In genomic region chr15:78449220-78449999, GRCh38 we compare ENCODE assay signal across 1 cellular context.
TF ChIP-seq lines count a peak whose summit lies in the region.

No MANE protein-coding gene starts in this region.

TF ChIP-seq in HEK293, 187 proteins besides CTCF, POLR2A, EP300 and RAD21 (continued from another document and continues in another):
- peak; percentile 81 for TF ChIP-seq ZXDB (tag by site-specific recombination; IDR thresholded peaks at IDR 0.05)
- TF ChIP-seq, protein P1, sequence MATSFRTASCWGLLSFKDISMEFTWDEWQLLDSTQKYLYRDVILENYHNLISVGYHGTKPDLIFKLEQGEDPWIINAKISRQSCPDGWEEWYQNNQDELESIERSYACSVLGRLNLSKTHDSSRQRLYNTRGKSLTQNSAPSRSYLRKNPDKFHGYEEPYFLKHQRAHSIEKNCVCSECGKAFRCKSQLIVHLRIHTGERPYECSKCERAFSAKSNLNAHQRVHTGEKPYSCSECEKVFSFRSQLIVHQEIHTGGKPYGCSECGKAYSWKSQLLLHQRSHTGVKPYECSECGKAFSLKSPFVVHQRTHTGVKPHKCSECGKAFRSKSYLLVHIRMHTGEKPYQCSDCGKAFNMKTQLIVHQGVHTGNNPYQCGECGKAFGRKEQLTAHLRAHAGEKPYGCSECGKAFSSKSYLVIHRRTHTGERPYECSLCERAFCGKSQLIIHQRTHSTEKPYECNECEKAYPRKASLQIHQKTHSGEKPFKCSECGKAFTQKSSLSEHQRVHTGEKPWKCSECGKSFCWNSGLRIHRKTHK (tag by site-specific recombination; IDR thresholded peaks at IDR 0.05), result no peak
- TF ChIP-seq SP7 (tag by site-specific recombination; IDR thresholded peaks at IDR 0.05), result no peak; the same call in 1 of the 2 replicates
- TF ChIP-seq, protein P2, sequence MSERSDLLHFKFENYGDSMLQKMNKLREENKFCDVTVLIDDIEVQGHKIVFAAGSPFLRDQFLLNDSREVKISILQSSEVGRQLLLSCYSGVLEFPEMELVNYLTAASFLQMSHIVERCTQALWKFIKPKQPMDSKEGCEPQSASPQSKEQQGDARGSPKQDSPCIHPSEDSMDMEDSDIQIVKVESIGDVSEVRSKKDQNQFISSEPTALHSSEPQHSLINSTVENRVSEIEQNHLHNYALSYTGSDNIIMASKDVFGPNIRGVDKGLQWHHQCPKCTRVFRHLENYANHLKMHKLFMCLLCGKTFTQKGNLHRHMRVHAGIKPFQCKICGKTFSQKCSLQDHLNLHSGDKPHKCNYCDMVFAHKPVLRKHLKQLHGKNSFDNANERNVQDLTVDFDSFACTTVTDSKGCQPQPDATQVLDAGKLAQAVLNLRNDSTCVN (tag by site-specific recombination; optimal IDR thresholded peaks at IDR 0.05), result no peak
- no peak for TF ChIP-seq ZNF561 (tag by site-specific recombination; IDR thresholded peaks at IDR 0.05; ENCODE audit: borderline replicate concordance)
- no peak for TF ChIP-seq ZNF792 (tag by site-specific recombination; IDR thresholded peaks at IDR 0.05)
- TF ChIP-seq ZNF266 (tag by site-specific recombination; IDR thresholded peaks at IDR 0.05; ENCODE audit: low read depth), result no peak
- TF ChIP-seq ZNF549 (tag by site-specific recombination; IDR thresholded peaks at IDR 0.05), result no peak
- TF ChIP-seq ZNF677 (tag by site-specific recombination; IDR thresholded peaks at IDR 0.05), result no peak
- TF ChIP-seq YY1 (tag by site-specific recombination; IDR thresholded peaks at IDR 0.05), result no peak
- TF ChIP-seq ZNF148 (tag by site-specific recombination; IDR thresholded peaks at IDR 0.05; ENCODE audit: borderline replicate concordance), result no peak
- peak; percentile 67; the same call in 1 of the 2 replicates for TF ChIP-seq ZNF10 (tag by site-specific recombination; IDR thresholded peaks at IDR 0.05)
- TF ChIP-seq SCRT1 (tag by site-specific recombination; IDR thresholded peaks at IDR 0.05; ENCODE audit: borderline replicate concordance), result no peak; the same call in 1 of the 2 replicates
- no peak for TF ChIP-seq ZSCAN18 (tag by site-specific recombination; IDR thresholded peaks at IDR 0.05)
- no peak for TF ChIP-seq REST (tag by site-specific recombination; IDR thresholded peaks at IDR 0.05)
- TF ChIP-seq, protein P3, sequence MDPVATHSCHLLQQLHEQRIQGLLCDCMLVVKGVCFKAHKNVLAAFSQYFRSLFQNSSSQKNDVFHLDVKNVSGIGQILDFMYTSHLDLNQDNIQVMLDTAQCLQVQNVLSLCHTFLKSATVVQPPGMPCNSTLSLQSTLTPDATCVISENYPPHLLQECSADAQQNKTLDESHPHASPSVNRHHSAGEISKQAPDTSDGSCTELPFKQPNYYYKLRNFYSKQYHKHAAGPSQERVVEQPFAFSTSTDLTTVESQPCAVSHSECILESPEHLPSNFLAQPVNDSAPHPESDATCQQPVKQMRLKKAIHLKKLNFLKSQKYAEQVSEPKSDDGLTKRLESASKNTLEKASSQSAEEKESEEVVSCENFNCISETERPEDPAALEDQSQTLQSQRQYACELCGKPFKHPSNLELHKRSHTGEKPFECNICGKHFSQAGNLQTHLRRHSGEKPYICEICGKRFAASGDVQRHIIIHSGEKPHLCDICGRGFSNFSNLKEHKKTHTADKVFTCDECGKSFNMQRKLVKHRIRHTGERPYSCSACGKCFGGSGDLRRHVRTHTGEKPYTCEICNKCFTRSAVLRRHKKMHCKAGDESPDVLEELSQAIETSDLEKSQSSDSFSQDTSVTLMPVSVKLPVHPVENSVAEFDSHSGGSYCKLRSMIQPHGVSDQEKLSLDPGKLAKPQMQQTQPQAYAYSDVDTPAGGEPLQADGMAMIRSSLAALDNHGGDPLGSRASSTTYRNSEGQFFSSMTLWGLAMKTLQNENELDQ (tag by site-specific recombination; IDR thresholded peaks at IDR 0.05; ENCODE audit: low read depth), result no peak
- no peak for TF ChIP-seq ZNF239 (tag by site-specific recombination; IDR thresholded peaks at IDR 0.05)
- no peak for TF ChIP-seq ZEB2 (tag by site-specific recombination; IDR thresholded peaks at IDR 0.05)
- no peak for TF ChIP-seq ZNF785 (tag by site-specific recombination; IDR thresholded peaks at IDR 0.05)
- TF ChIP-seq MEIS1 (CRISPR knock-in tag; IDR thresholded peaks at IDR 0.05; ENCODE audit: borderline replicate concordance), result no peak
- no peak for TF ChIP-seq ZNF501 (tag by site-specific recombination; IDR thresholded peaks at IDR 0.05)
- no peak for TF ChIP-seq ZNF548 (tag by site-specific recombination; IDR thresholded peaks at IDR 0.05)
- no peak for TF ChIP-seq ZNF157 (tag by site-specific recombination; IDR thresholded peaks at IDR 0.05)
- TF ChIP-seq, protein P4, sequence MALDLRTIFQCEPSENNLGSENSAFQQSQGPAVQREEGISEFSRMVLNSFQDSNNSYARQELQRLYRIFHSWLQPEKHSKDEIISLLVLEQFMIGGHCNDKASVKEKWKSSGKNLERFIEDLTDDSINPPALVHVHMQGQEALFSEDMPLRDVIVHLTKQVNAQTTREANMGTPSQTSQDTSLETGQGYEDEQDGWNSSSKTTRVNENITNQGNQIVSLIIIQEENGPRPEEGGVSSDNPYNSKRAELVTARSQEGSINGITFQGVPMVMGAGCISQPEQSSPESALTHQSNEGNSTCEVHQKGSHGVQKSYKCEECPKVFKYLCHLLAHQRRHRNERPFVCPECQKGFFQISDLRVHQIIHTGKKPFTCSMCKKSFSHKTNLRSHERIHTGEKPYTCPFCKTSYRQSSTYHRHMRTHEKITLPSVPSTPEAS (tag by site-specific recombination; IDR thresholded peaks at IDR 0.05), result no peak
- TF ChIP-seq ZSCAN16 (tag by site-specific recombination; IDR thresholded peaks at IDR 0.05), result 0 out of 2 replicates have a peak, but pooled peaks have one; percentile 33
- TF ChIP-seq ZNF544 (tag by site-specific recombination; IDR thresholded peaks at IDR 0.05), result no peak
- 0 out of 2 replicates have a peak, but pooled peaks have one; percentile 70 for TF ChIP-seq GFI1B (tag by site-specific recombination; IDR thresholded peaks at IDR 0.05)
- no peak for TF ChIP-seq ZBTB20 (tag by site-specific recombination; IDR thresholded peaks at IDR 0.05)
- no peak for TF ChIP-seq MYNN (tag by site-specific recombination; IDR thresholded peaks at IDR 0.05; ENCODE audit: borderline replicate concordance)
- TF ChIP-seq ZNF658 (tag by site-specific recombination; IDR thresholded peaks at IDR 0.05), result no peak
- no peak for TF ChIP-seq ZNF175 (tag by site-specific recombination; IDR thresholded peaks at IDR 0.05)
- no peak for TF ChIP-seq SETDB1 (IDR thresholded peaks at IDR 0.05; ENCODE audit: insufficient read length, low read length)
- TF ChIP-seq, protein P5, sequence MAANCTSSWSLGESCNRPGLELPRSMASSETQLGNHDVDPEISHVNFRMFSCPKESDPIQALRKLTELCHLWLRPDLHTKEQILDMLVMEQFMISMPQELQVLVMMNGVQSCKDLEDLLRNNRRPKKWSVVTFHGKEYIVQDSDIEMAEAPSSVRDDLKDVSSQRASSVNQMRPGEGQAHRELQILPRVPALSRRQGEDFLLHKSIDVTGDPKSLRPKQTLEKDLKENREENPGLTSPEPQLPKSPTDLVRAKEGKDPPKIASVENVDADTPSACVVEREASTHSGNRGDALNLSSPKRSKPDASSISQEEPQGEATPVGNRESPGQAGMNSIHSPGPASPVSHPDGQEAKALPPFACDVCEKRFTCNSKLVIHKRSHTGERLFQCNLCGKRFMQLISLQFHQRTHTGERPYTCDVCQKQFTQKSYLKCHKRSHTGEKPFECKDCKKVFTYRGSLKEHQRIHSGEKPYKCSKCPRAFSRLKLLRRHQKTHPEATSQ (tag by site-specific recombination; IDR thresholded peaks at IDR 0.05), result no peak
- TF ChIP-seq, protein P6, sequence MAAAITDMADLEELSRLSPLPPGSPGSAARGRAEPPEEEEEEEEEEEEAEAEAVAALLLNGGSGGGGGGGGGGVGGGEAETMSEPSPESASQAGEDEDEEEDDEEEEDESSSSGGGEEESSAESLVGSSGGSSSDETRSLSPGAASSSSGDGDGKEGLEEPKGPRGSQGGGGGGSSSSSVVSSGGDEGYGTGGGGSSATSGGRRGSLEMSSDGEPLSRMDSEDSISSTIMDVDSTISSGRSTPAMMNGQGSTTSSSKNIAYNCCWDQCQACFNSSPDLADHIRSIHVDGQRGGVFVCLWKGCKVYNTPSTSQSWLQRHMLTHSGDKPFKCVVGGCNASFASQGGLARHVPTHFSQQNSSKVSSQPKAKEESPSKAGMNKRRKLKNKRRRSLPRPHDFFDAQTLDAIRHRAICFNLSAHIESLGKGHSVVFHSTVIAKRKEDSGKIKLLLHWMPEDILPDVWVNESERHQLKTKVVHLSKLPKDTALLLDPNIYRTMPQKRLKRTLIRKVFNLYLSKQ (tag by site-specific recombination; IDR thresholded peaks at IDR 0.05; ENCODE audit: borderline replicate concordance), result no peak
- TF ChIP-seq ZNF571 (tag by site-specific recombination; IDR thresholded peaks at IDR 0.05), result no peak
- no peak for TF ChIP-seq ZNF777 (tag by site-specific recombination; IDR thresholded peaks at IDR 0.05; ENCODE audit: borderline replicate concordance)
- no peak for TF ChIP-seq ZNF184 (tag by site-specific recombination; IDR thresholded peaks at IDR 0.05)
- TF ChIP-seq BCL11B (tag by site-specific recombination; IDR thresholded peaks at IDR 0.05; ENCODE audit: low read depth), result no peak; the same call in 1 of the 2 replicates
- TF ChIP-seq, protein P7, sequence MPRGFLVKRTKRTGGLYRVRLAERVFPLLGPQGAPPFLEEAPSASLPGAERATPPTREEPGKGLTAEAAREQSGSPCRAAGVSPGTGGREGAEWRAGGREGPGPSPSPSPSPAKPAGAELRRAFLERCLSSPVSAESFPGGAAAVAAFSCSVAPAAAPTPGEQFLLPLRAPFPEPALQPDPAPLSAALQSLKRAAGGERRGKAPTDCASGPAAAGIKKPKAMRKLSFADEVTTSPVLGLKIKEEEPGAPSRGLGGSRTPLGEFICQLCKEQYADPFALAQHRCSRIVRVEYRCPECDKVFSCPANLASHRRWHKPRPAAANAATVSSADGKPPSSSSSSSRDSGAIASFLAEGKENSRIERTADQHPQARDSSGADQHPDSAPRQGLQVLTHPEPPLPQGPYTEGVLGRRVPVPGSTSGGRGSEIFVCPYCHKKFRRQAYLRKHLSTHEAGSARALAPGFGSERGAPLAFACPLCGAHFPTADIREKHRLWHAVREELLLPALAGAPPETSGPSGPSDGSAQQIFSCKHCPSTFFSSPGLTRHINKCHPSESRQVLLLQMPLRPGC (tag by site-specific recombination; IDR thresholded peaks at IDR 0.05), result no peak
- TF ChIP-seq ZNF76 (tag by site-specific recombination; IDR thresholded peaks at IDR 0.05; ENCODE audit: borderline replicate concordance, low read depth), result no peak
- TF ChIP-seq FEZF1 (tag by site-specific recombination; IDR thresholded peaks at IDR 0.05), result peak; percentile 67
- TF ChIP-seq ZNF521 (tag by site-specific recombination; IDR thresholded peaks at IDR 0.05), result no peak
